8 cellular contexts compared by ENCODE assay signal in the genomic region with DNA sequence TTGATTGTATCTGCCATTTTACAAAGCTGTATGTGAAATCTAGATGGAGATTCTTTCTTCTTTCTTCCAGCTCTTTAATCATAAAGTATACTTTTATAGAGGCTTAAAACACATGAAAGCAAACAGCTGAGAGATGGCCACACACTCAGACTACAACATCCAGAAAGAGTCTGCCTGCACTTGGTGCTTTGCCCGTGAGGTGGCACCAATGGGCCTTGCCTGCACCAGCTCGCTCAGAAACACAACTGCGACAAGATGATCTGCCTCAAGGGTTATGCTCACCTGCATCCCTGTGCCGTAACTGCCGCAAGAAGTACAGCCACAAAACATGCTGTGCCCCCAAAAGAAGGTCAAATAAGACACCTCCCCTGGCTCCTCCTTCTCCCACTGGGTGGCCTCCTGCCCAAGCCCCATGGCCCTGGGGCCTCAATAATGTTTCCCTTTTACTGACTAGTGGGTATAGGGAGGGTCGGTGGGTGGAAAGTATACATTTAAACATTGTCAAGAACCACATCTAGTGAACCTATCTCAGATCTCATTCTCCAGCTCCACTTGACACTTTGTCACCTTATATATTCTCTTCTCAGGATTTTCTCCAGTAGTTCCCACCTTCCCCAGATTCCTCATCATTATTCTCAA.
DNase-seq lines count a peak whose midpoint lies in the region; ATAC-seq and TF ChIP-seq lines count a peak whose summit lies in the region.

No MANE protein-coding gene starts in this region.

- in situ Hi-C loops in ACHN (cut with HindIII; ENCODE audit: low pct_ligation_motif_present, low pct_unique_long_range_greater_than_20kb, low sequenced_read_pairs), result no loop called here

- H3K27ac Mint-ChIP-seq in activated CD8-positive, alpha-beta T cell treated with anti-CD3 and anti-CD28 coated beads for 36 hours, result no peak overlapping the region
- no peak overlapping the region for H3K27ac Mint-ChIP-seq in activated CD8-positive, alpha-beta T cell treated with anti-CD3 and anti-CD28 coated beads, Interleukin-2, amount 10 ng/mL, durations not matched to agents 7 days and 5 days
- no peak overlapping the region for H3K27ac Mint-ChIP-seq in stimulated activated memory B cell treated with anti-CD40 and anti-IgM and Interleukin-4, amounts not matched to agents 10 μg/mL and 1 μg/mL and 100 μg/mL, for 72 hours

- CTCF ChIA-PET in activated CD8-positive, alpha-beta T cell treated with anti-CD3 and anti-CD28 coated beads for 36 hours (lab: Charles Lee), result interaction anchor here (0.9 to 1.5 kb wide), 3 partner anchors 9 to 216 kb away, joined by 3 to 9 read pairs (median 3); no protein-coding TSS in a partner anchor
- CTCF ChIA-PET in activated CD8-positive, alpha-beta T cell treated with anti-CD3 and anti-CD28 coated beads, Interleukin-2, amount 10 ng/mL, durations not matched to agents 7 days and 5 days (lab: Charles Lee), result interaction anchor here (1.1 to 2.1 kb wide), 4 partner anchors 12 to 216 kb away, joined by 3 to 5 read pairs (median 4); no protein-coding TSS in a partner anchor

- intact Hi-C loops in activated CD8-positive, alpha-beta T cell treated with anti-CD3 and anti-CD28 coated beads for 36 hours (cut with micrococcal nuclease), result no loop called here
- intact Hi-C loops in left ventricle myocardium superior (cut with micrococcal nuclease) (no loop called here), vagina (cut with DNase I) (no loop called here)

- H3K27me3 Mint-ChIP-seq in activated CD8-positive, alpha-beta T cell treated with anti-CD3 and anti-CD28 coated beads for 36 hours, result no peaks in the 10 kb centered on the region
- no peaks in the 10 kb centered on the region for H3K27me3 Mint-ChIP-seq in activated CD8-positive, alpha-beta T cell treated with anti-CD3 and anti-CD28 coated beads, Interleukin-2, amount 10 ng/mL, durations not matched to agents 7 days and 5 days (ENCODE audit: low read depth)
- no peaks in the 10 kb centered on the region for H3K27me3 Mint-ChIP-seq in stimulated activated memory B cell treated with anti-CD40 and anti-IgM and Interleukin-4, amounts not matched to agents 10 μg/mL and 1 μg/mL and 100 μg/mL, for 72 hours

- H3K36me3 Mint-ChIP-seq in activated CD8-positive, alpha-beta T cell treated with anti-CD3 and anti-CD28 coated beads for 36 hours (ENCODE audit: low read depth), result peaks cover 3% of the 10 kb centered on the region
- no peaks in the 10 kb centered on the region for H3K36me3 Mint-ChIP-seq in activated CD8-positive, alpha-beta T cell treated with anti-CD3 and anti-CD28 coated beads, Interleukin-2, amount 10 ng/mL, durations not matched to agents 7 days and 5 days (ENCODE audit: low read depth)
- peaks cover 17% of the 10 kb centered on the region for H3K36me3 Mint-ChIP-seq in stimulated activated memory B cell treated with anti-CD40 and anti-IgM and Interleukin-4, amounts not matched to agents 10 μg/mL and 1 μg/mL and 100 μg/mL, for 72 hours

- TF ChIP-seq CTCF in activated CD8-positive, alpha-beta T cell treated with anti-CD3 and anti-CD28 coated beads for 36 hours (IDR thresholded peaks at IDR 0.05), result no peak
- TF ChIP-seq CTCF in VCaP (conservative IDR thresholded peaks at IDR 0.05) (peak; percentile 95), vagina (IDR thresholded peaks at IDR 0.05) (no peak)

- no peaks in the 10 kb centered on the region for H3K27me3 ChIP-seq in vagina

- no peaks in the 10 kb centered on the region for H3K9me3 ChIP-seq in vagina

- no peaks in the 10 kb centered on the region for H3K9me3 Mint-ChIP-seq in activated CD8-positive, alpha-beta T cell treated with anti-CD3 and anti-CD28 coated beads for 36 hours
- no peaks in the 10 kb centered on the region for H3K9me3 Mint-ChIP-seq in activated CD8-positive, alpha-beta T cell treated with anti-CD3 and anti-CD28 coated beads, Interleukin-2, amount 10 ng/mL, durations not matched to agents 7 days and 5 days (ENCODE audit: insufficient read depth)
- H3K9me3 Mint-ChIP-seq in stimulated activated memory B cell treated with anti-CD40 and anti-IgM and Interleukin-4, amounts not matched to agents 10 μg/mL and 1 μg/mL and 100 μg/mL, for 72 hours, result no peaks in the 10 kb centered on the region

- POLR2A ChIA-PET in activated CD8-positive, alpha-beta T cell treated with anti-CD3 and anti-CD28 coated beads for 36 hours (lab: Charles Lee), result interaction anchor here (0.7 kb wide), 1 partner anchor 31 kb away, joined by 3 read pairs; no protein-coding TSS in a partner anchor
- POLR2A ChIA-PET in activated CD8-positive, alpha-beta T cell treated with anti-CD3 and anti-CD28 coated beads, Interleukin-2, amount 10 ng/mL, durations not matched to agents 7 days and 5 days (lab: Charles Lee), result no interaction called here

- H3K4me1 Mint-ChIP-seq in activated CD8-positive, alpha-beta T cell treated with anti-CD3 and anti-CD28 coated beads for 36 hours (ENCODE audit: low read depth), result no peaks in the 10 kb centered on the region
- no peaks in the 10 kb centered on the region for H3K4me1 Mint-ChIP-seq in activated CD8-positive, alpha-beta T cell treated with anti-CD3 and anti-CD28 coated beads, Interleukin-2, amount 10 ng/mL, durations not matched to agents 7 days and 5 days (ENCODE audit: low read depth)
- H3K4me1 Mint-ChIP-seq in stimulated activated memory B cell treated with anti-CD40 and anti-IgM and Interleukin-4, amounts not matched to agents 10 μg/mL and 1 μg/mL and 100 μg/mL, for 72 hours, result no peaks in the 10 kb centered on the region

- H3K36me3 ChIP-seq in vagina, result peaks cover 0 to 4% of the 10 kb centered on the region in 2 donors

- peak; percentile 30 for ATAC-seq in activated CD8-positive, alpha-beta T cell treated with anti-CD3 and anti-CD28 coated beads for 36 hours
- ATAC-seq in activated CD8-positive, alpha-beta T cell treated with anti-CD3 and anti-CD28 coated beads, Interleukin-2, amount 10 ng/mL, durations not matched to agents 7 days and 5 days, result no peak
- ATAC-seq in left ventricle myocardium superior, result peak; percentile 71
- peak; percentile 56 for ATAC-seq in stimulated activated memory B cell treated with anti-CD40 and anti-IgM and Interleukin-4, amounts not matched to agents 10 μg/mL and 1 μg/mL and 100 μg/mL, for 72 hours
- ATAC-seq in activated CD4-positive, CD25-positive, alpha-beta regulatory T cell treated with anti-CD3 and anti-CD28 coated beads, Interleukin-2, amount 50 U/mL, for 24 hours, result no peak

- H3K4me3 Mint-ChIP-seq in activated CD8-positive, alpha-beta T cell treated with anti-CD3 and anti-CD28 coated beads for 36 hours, result no peak overlapping the region
- H3K4me3 Mint-ChIP-seq in activated CD8-positive, alpha-beta T cell treated with anti-CD3 and anti-CD28 coated beads, Interleukin-2, amount 10 ng/mL, durations not matched to agents 7 days and 5 days, result no peak overlapping the region
- H3K4me3 Mint-ChIP-seq in stimulated activated memory B cell treated with anti-CD40 and anti-IgM and Interleukin-4, amounts not matched to agents 10 μg/mL and 1 μg/mL and 100 μg/mL, for 72 hours, result no peak overlapping the region

- TF ChIP-seq POLR2A in vagina (IDR thresholded peaks at IDR 0.05), result no peak

- H3K4me3 ChIP-seq in vagina, result no peak overlapping the region

- peak; percentile 17 for DNase-seq in activated CD8-positive, alpha-beta T cell treated with anti-CD3 and anti-CD28 coated beads for 36 hours
- DNase-seq in activated CD8-positive, alpha-beta T cell treated with anti-CD3 and anti-CD28 coated beads, Interleukin-2, amount 10 ng/mL, durations not matched to agents 7 days and 5 days, result no peak
- DNase-seq in left ventricle myocardium superior (peak; percentile 46), vagina (ENCODE audit: extremely low spot score in 2 of 2) (no peak), ACHN (no peak)

- H3K4me1 ChIP-seq in vagina, result no peaks in the 10 kb centered on the region

- peak overlapping the region; percentile 58 for H3K27ac ChIP-seq in VCaP
- H3K27ac ChIP-seq in vagina, result no peak overlapping the region

Comparison
In these comparisons a context has a peak if more than half of its experiments do, and no peak if none do; other contexts are left out.
1. ATAC-seq: peak in activated CD8-positive, alpha-beta T cell treated with anti-CD3 and anti-CD28 coated beads for 36 hours (single experiment), left ventricle myocardium superior (single experiment) and stimulated activated memory B cell treated with anti-CD40 and anti-IgM and Interleukin-4, amounts not matched to agents 10 μg/mL and 1 μg/mL and 100 μg/mL, for 72 hours (single experiment); none in activated CD8-positive, alpha-beta T cell treated with anti-CD3 and anti-CD28 coated beads, Interleukin-2, amount 10 ng/mL, durations not matched to agents 7 days and 5 days (single experiment) and activated CD4-positive, CD25-positive, alpha-beta regulatory T cell treated with anti-CD3 and anti-CD28 coated beads, Interleukin-2, amount 50 U/mL, for 24 hours (0 of 2).
2. DNase-seq: peak in activated CD8-positive, alpha-beta T cell treated with anti-CD3 and anti-CD28 coated beads for 36 hours (single experiment) and left ventricle myocardium superior (single experiment); none in activated CD8-positive, alpha-beta T cell treated with anti-CD3 and anti-CD28 coated beads, Interleukin-2, amount 10 ng/mL, durations not matched to agents 7 days and 5 days (single experiment), vagina (0 of 2) and ACHN (single experiment).